Comparison of ENCODE assay signal across 17 cellular contexts in genomic region chr22:24494535-24495364, GRCh38. TPM values are rescaled to one million over a fixed set of nuclear protein-coding genes. Genes with fewer than 3 reads are reported as not detected.
A peak's percentile ranks its signal among the peaks of the same experiment; 100 is the strongest.
DNase-seq lines count a peak whose midpoint lies in the region; ATAC-seq and TF ChIP-seq lines count a peak whose summit lies in the region.
"Had no signal": no experiment of that assay in that cellular context is flagged by ENCODE, and none has a peak within 500 bp of the region (broad histone marks: within the 10 kb centered on the region; RNA-seq: fewer than 3 reads in every experiment).

Gene UPB1, plus strand, starts transcription at chr22:24495332. Its CDS starts 72 bp downstream, at chr22:24495404.

- H3K27ac ChIP-seq in iPS DF 6.9 (ENCODE audit: low read length), result no peak within 1 kb of the TSS
- H3K27ac ChIP-seq in osteoblast (ENCODE audit: low read depth, low read length), result no peak within 1 kb of the TSS
- H3K27ac ChIP-seq in uterus, result no peak within 1 kb of the TSS

- TF ChIP-seq POLR2A in uterus (IDR thresholded peaks at IDR 0.05), result no peak

- H3K27me3 ChIP-seq in iPS DF 6.9 (ENCODE audit: control insufficient read depth, insufficient read depth, low read length) (peaks cover 22% of the 10 kb centered on the region), osteoblast (ENCODE audit: insufficient read depth, low read length) (peaks cover 39% of the 10 kb centered on the region), uterus (peaks cover 0 to 10% of the 10 kb centered on the region in 2 donors)

- no peaks in the 10 kb centered on the region for H3K79me2 ChIP-seq in osteoblast (ENCODE audit: insufficient read depth, low read length)

- no CpG with 5 or more reads among the region's 76 CpGs for WGBS in iPS DF 6.9 (ENCODE audit: insufficient coverage, insufficient read length)

- H3K36me3 ChIP-seq in iPS DF 6.9 (ENCODE audit: control insufficient read depth, insufficient read depth, low read length) (no peaks in the 10 kb centered on the region), osteoblast (ENCODE audit: insufficient read depth, low read length) (no peaks in the 10 kb centered on the region), uterus (no peaks in the 10 kb centered on the region)

- intact Hi-C loops in uterus (cut with DNase I; ENCODE audit: low total_unique reads), result no loop called here

- peak within 1 kb of the TSS; percentile 36 for H3K4me2 ChIP-seq in osteoblast (ENCODE audit: insufficient read depth, low read length)

- H3K9me3 ChIP-seq in iPS DF 6.9 (ENCODE audit: control insufficient read depth, insufficient read depth, low read length) (no peaks in the 10 kb centered on the region), osteoblast (ENCODE audit: low read depth, low read length) (no peaks in the 10 kb centered on the region), uterus (no peaks in the 10 kb centered on the region)

- in situ Hi-C loops in astrocyte of the cerebellum (cut with HindIII; ENCODE audit: low sequenced_read_pairs), result no loop called here

- TF ChIP-seq CTCF in AG09309 (IDR thresholded peaks at IDR 0.05; ENCODE audit: control insufficient read depth, insufficient read depth, low read depth, low read length, missing control alignments) (no peak), astrocyte of the cerebellum (IDR thresholded peaks at IDR 0.05; ENCODE audit: low read depth, low read length, missing control alignments) (no peak), osteoblast (IDR thresholded peaks at IDR 0.05; ENCODE audit: extremely low read depth, low read depth, low read length) (no peak), uterus (IDR thresholded peaks at IDR 0.05) (no peak)

- H3K4me3 ChIP-seq in AG09309 (ENCODE audit: control insufficient read depth, low read depth, low read length) (peak within 1 kb of the TSS; percentile 10; the same call in 1 of the 2 replicates), astrocyte of the cerebellum (ENCODE audit: low read depth, low read length) (peak within 1 kb of the TSS; percentile 19), iPS DF 6.9 (ENCODE audit: low read length) (peak within 1 kb of the TSS; percentile 10; the same call in 1 of the 2 replicates), osteoblast (ENCODE audit: insufficient read depth, low read length) (peak within 1 kb of the TSS; percentile 28), uterus (no peak within 1 kb of the TSS)

- DNase-seq in AG09309 (ENCODE audit: low read depth), result no peak
- DNase-seq in astrocyte of the cerebellum (ENCODE audit: low read depth), result no peak
- no peak for DNase-seq in iPS DF 6.9 (ENCODE audit: low read depth, low spot score)
- DNase-seq in osteoblast (ENCODE audit: insufficient read length, low spot score, missing footprints), result no peak
- DNase-seq in uterus, result no peak
- no peak for DNase-seq in superior temporal gyrus (ENCODE audit: extremely low spot score)
- DNase-seq in activated CD4-positive, alpha-beta T cell treated with anti-CD3 and anti-CD28 coated beads, Interleukin-2, amount 50 U/mL, for 1 hour, result no peak
- DNase-seq: activated CD4-positive, alpha-beta memory T cell treated with anti-CD3 and anti-CD28 coated beads, Interleukin-2, amount 10 ng/mL, durations not matched to agents 7 days and 5 days; activated naive CD4-positive, alpha-beta T cell treated with anti-CD3 and anti-CD28 coated beads, Interleukin-2, amount 50 U/mL, for 16 hours; head of caudate nucleus; naive thymus-derived CD8-positive, alpha-beta T cell; NCI-H146; stimulated activated naive CD4-positive, alpha-beta T cell; T-cell had no signal

- no peak for ATAC-seq in HG03039 (IDR thresholded peaks at IDR 0.05; ENCODE audit: unreplicated experiment)
- ATAC-seq: naive thymus-derived CD8-positive, alpha-beta T cell; T-cell had no signal

- H3K4me1 ChIP-seq in iPS DF 6.9 (ENCODE audit: control insufficient read depth, insufficient read depth, low read length), result no peaks in the 10 kb centered on the region; the same call in 1 of the 2 replicates
- no peaks in the 10 kb centered on the region for H3K4me1 ChIP-seq in osteoblast (ENCODE audit: insufficient read depth, low read length)
- no peaks in the 10 kb centered on the region for H3K4me1 ChIP-seq in uterus

- H4K20me1 ChIP-seq in osteoblast (ENCODE audit: insufficient read depth, low read length), result no peaks in the 10 kb centered on the region

- H2AFZ ChIP-seq in osteoblast (ENCODE audit: low read length), result no peak within 1 kb of the TSS

RNA-seq across cellular contexts. Expression of gene UPB1, which starts in this region (rescaled TPM):
- total RNA-seq in osteoblast (under 0.01 TPM in 1 of 2 replicates, not detected in the other), uterus (1 to 10 TPM in 1 of 4 donors, under 1 TPM in 1, not detected in 2; 0.83 to 2.7 TPM)
- total RNA-seq: Daoy, dermis microvascular lymphatic vessel endothelial cell had no signal

Comparison
In these comparisons a context has a peak if more than half of its experiments do, and no peak if none do; other contexts are left out.
1. H3K4me3 ChIP-seq: peak in AG09309 (single experiment), astrocyte of the cerebellum (single experiment), iPS DF 6.9 (single experiment) and osteoblast (single experiment); none in uterus (0 of 2).